Comparison of ENCODE assay signal across 17 cellular contexts in the genomic region with DNA sequence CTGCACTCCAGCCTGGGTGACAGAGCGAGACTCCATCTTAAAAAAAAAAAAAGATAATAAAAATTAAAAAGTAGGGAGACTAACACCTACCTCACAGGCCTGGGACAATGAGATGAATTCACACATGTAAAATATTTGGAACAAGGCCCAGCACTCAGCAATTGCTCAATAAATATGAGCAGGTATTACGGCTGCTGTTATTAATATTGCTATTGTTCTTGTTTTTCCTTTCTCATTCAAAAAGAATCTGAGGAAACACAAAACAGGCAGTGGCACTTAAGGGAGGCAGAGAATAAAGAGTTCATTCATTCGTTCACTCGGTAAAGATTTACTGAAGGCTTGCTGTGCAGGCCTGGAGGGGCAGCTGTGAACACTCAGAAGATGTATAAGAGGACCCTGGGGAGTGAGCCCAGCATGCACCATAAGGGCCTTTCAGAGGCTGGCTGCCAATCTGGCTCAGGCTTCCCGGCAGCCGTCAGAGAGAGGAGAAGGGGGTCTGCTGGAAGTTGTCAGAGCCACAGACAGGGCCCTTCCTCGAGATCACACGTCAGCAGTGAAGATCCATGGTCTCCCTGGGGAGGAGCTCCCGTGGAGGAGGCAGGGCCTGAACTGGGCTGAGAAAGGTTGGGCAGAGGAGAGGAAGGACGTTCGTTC. TPM values are rescaled to one million over a fixed set of nuclear protein-coding genes. Genes with fewer than 3 reads are reported as not detected.
DNase-seq lines count a peak whose midpoint lies in the region; ATAC-seq, FAIRE-seq and TF ChIP-seq lines count a peak whose summit lies in the region.
"Had no signal": no experiment of that assay in that cellular context is flagged by ENCODE, and none has a peak within 500 bp of the region (broad histone marks: within the 10 kb centered on the region; RNA-seq: fewer than 3 reads in every experiment).

No MANE protein-coding gene starts in this region.

- no peaks in the 10 kb centered on the region for H3K79me2 ChIP-seq in hepatocyte
- H3K79me2 ChIP-seq: parathyroid adenoma had no signal

- TF ChIP-seq POLR2A in GM12892 (IDR thresholded peaks at IDR 0.05; ENCODE audit: low read depth, low read length): no peak

- no peaks in the 10 kb centered on the region for H4K20me1 ChIP-seq in hepatocyte (ENCODE audit: insufficient read depth, poor library complexity, severe bottlenecking)

- H3K9me2 ChIP-seq in hepatocyte (replicated peaks; ENCODE audit: insufficient read depth): no peaks in the 10 kb centered on the region

- no peak for DNase-seq in CD4-positive, alpha-beta memory T cell
- DNase-seq in SJCRH30: peak; percentile 68 to 72
- DNase-seq in hepatocyte (ENCODE audit: low spot score): peak; percentile 64
- no peak for DNase-seq in GM12892 (ENCODE audit: insufficient read length)
- no peak for DNase-seq in GM03348 (ENCODE audit: low spot score)
- DNase-seq in mucosa of gallbladder (ENCODE audit: low spot score): no peak
- DNase-seq: activated CD4-positive, alpha-beta T cell treated with anti-CD3 and anti-CD28 coated beads for 48 hours; activated effector memory CD4-positive, alpha-beta T cell treated with anti-CD3 and anti-CD28 coated beads, Interleukin-2, amount 50 U/mL, for 16 hours; C1 segment of cervical spinal cord; cerebellar nuclear complex; GOT3; left ventricle myocardium superior; NCI-H510A treated with DMSO at 0.1 percent for 48 hours had no signal

- ATAC-seq in HG02798 (IDR thresholded peaks at IDR 0.05; ENCODE audit: poor library complexity, unreplicated experiment): no peak
- ATAC-seq: HepG2, left ventricle myocardium superior had no signal

- H3K4me1 Mint-ChIP-seq in CD4-positive, alpha-beta memory T cell: peaks cover 19 to 50% (median 33%) of the 10 kb centered on the region in 4 donors

- H3K9ac ChIP-seq in HUES48 (ENCODE audit: low read depth, low read length): no peak overlapping the region
- H3K9ac ChIP-seq: parathyroid adenoma had no signal

- CTCF ChIA-PET in CD4-positive, alpha-beta memory T cell (lab: Charles Lee; ENCODE audit: partially characterized antibody): no interaction called here

- H3K4me3 ChIP-seq in CD4-positive, alpha-beta memory T cell (ENCODE audit: low read length in 2 of 2): no peak overlapping the region
- H3K4me3 ChIP-seq in HUES48 (ENCODE audit: low read depth, low read length): no peak overlapping the region
- no peak overlapping the region for H3K4me3 ChIP-seq in SJCRH30
- no peak overlapping the region for H3K4me3 ChIP-seq in hepatocyte

- no peaks in the 10 kb centered on the region for H3K36me3 Mint-ChIP-seq in CD4-positive, alpha-beta memory T cell

- no peak overlapping the region for H2AFZ ChIP-seq in hepatocyte
- H2AFZ ChIP-seq: parathyroid adenoma had no signal

- H3K27ac ChIP-seq in CD4-positive, alpha-beta memory T cell (ENCODE audit: low read depth, low read length): no peak overlapping the region
- H3K27ac ChIP-seq in HUES48 (ENCODE audit: low read depth, low read length) (peak overlapping the region; percentile 38), SJCRH30 (no peak overlapping the region), hepatocyte (no peak overlapping the region)
- H3K27ac ChIP-seq: parathyroid adenoma had no signal

- TF ChIP-seq CTCF in hepatocyte (IDR thresholded peaks at IDR 0.05; ENCODE audit: poor library complexity): no peak

- 53% methylated on average over 11 of the region's 11 CpGs for WGBS in hepatocyte (ENCODE audit: low lambda C conversion rate, missing lambda C conversion rate)

- H3K27ac Mint-ChIP-seq in CD4-positive, alpha-beta memory T cell: peak overlapping the region in 4 of 7 donors; percentile 55 to 78 (median 60)

- FAIRE-seq in GM12892 (lab: Jason Lieb, UNC): no peak
- FAIRE-seq: HepG2 had no signal

- H3K36me3 ChIP-seq in CD4-positive, alpha-beta memory T cell (ENCODE audit: insufficient read depth, low read length): no peaks in the 10 kb centered on the region
- H3K36me3 ChIP-seq in HUES48 (ENCODE audit: control insufficient read depth, insufficient read depth, low read length) (no peaks in the 10 kb centered on the region), SJCRH30 (no peaks in the 10 kb centered on the region), hepatocyte (replicated peaks; ENCODE audit: insufficient read depth, low read depth) (no peaks in the 10 kb centered on the region)

- POLR2A ChIA-PET in CD4-positive, alpha-beta memory T cell (lab: Charles Lee; ENCODE audit: partially characterized antibody): no interaction called here

- H3K4me1 ChIP-seq in CD4-positive, alpha-beta memory T cell (ENCODE audit: insufficient read depth, low read length): peaks cover 32% of the 10 kb centered on the region
- peaks cover 7% of the 10 kb centered on the region; the same call in 1 of the 2 replicates for H3K4me1 ChIP-seq in HUES48 (ENCODE audit: control insufficient read depth, insufficient read depth, low read length)
- no peaks in the 10 kb centered on the region for H3K4me1 ChIP-seq in SJCRH30
- H3K4me1 ChIP-seq in hepatocyte (ENCODE audit: insufficient read depth): peaks cover 26% of the 10 kb centered on the region
- H3K4me1 ChIP-seq: parathyroid adenoma had no signal

- no peaks in the 10 kb centered on the region for H3K9me3 ChIP-seq in CD4-positive, alpha-beta memory T cell (ENCODE audit: control insufficient read depth in 1 of 2, low read length in 2 of 2)
- H3K9me3 ChIP-seq in HUES48 (ENCODE audit: control insufficient read depth, insufficient read depth, low read length): no peaks in the 10 kb centered on the region
- no peaks in the 10 kb centered on the region for H3K9me3 ChIP-seq in SJCRH30 (replicated peaks)
- no peaks in the 10 kb centered on the region for H3K9me3 ChIP-seq in hepatocyte (ENCODE audit: low read depth)

- peaks cover 0 to 2% (median 0%) of the 10 kb centered on the region in 8 donors for H3K9me3 Mint-ChIP-seq in CD4-positive, alpha-beta memory T cell

- no peaks in the 10 kb centered on the region for H3K27me3 Mint-ChIP-seq in CD4-positive, alpha-beta memory T cell

- intact Hi-C loops in CD4-positive, alpha-beta memory T cell (cut with micrococcal nuclease): no loop called here

- H3K27me3 ChIP-seq in CD4-positive, alpha-beta memory T cell (ENCODE audit: insufficient read depth, low read length): no peaks in the 10 kb centered on the region
- H3K27me3 ChIP-seq in HUES48 (ENCODE audit: control insufficient read depth, insufficient read depth, low read length) (no peaks in the 10 kb centered on the region), SJCRH30 (no peaks in the 10 kb centered on the region), hepatocyte (no peaks in the 10 kb centered on the region)

- no peak overlapping the region for H3K4me2 ChIP-seq in hepatocyte

- H3K4me3 Mint-ChIP-seq in CD4-positive, alpha-beta memory T cell: no peak overlapping the region

RNA-seq across cellular contexts. Expression of a gene that starts 51.6 kb away (rescaled TPM):
- 10 to 100 TPM; 88.7 to 93.4 TPM for total RNA-seq in CD4-positive, alpha-beta memory T cell
- 1 to 10 TPM in 1 of 2 donors, under 1 TPM in 1; 0.72 to 4.8 TPM for polyA plus RNA-seq in CD4-positive, alpha-beta memory T cell
- total RNA-seq in SJCRH30 (2014; rRNA removed; shearing (Covaris generic)): 34.6 and 36.5 TPM in 2 replicates
- 31.1 and 34.3 TPM in 2 replicates for total RNA-seq in hepatocyte
- polyA plus RNA-seq in hepatocyte: 5.0 and 5.9 TPM in 2 replicates
- polyA plus RNA-seq in GM12892 (2012; ENCODE audit: missing spikeins): 14.2 TPM
- total RNA-seq in mucosa of gallbladder: 50.2 TPM

Comparison
In these comparisons a context has a peak if more than half of its experiments do, and no peak if none do; other contexts are left out.
1. DNase-seq: peak in SJCRH30 (2 of 2) and hepatocyte (single experiment); none in CD4-positive, alpha-beta memory T cell (0 of 5), GM12892 (single experiment), GM03348 (single experiment) and mucosa of gallbladder (single experiment).